Comparison of ENCODE assay signal across 21 cellular contexts in the genomic region with DNA sequence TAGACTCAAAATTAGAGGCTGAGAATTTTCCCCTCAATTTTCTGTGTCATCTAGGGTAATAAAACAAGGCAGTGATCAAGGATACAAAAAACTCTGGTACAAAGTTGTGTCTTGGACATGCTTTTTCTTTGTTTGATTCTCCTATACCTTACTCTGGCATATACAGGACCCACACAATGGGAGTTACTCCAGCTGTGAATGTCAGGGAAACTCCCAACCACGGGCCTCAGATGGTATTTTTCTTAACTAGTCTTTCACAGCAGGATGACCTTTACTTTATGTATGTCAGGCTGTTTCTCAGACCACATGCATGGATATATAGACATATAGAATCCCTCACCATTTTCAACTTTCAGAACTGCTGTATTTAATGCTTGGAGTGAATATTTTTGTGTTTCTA. TPM values are rescaled to one million over a fixed set of nuclear protein-coding genes. Genes with fewer than 3 reads are reported as not detected.
A peak's percentile ranks its signal among the peaks of the same experiment; 100 is the strongest.
DNase-seq lines count a peak whose midpoint lies in the region; ATAC-seq, FAIRE-seq and TF ChIP-seq lines count a peak whose summit lies in the region.
"Had no signal": no experiment of that assay in that cellular context is flagged by ENCODE, and none has a peak within 500 bp of the region (broad histone marks: within the 10 kb centered on the region; RNA-seq: fewer than 3 reads in every experiment).

No MANE protein-coding gene starts in this region.

- H2AFZ ChIP-seq in GM12878 (ENCODE audit: control insufficient read depth, low read depth, low read length): no peak overlapping the region
- H2AFZ ChIP-seq: GM23248 had no signal

- no peak overlapping the region for H3K4me2 ChIP-seq in GM12878 (ENCODE audit: control insufficient read depth, insufficient read depth)
- H3K4me2 ChIP-seq: BLaER1 had no signal

- no peaks in the 10 kb centered on the region for H4K20me1 ChIP-seq in GM12878 (ENCODE audit: control insufficient read depth, insufficient read depth)
- H4K20me1 ChIP-seq: BLaER1 had no signal

- peak; percentile 43 for ATAC-seq in stimulated activated naive CD8-positive, alpha-beta T cell treated with anti-CD3 and anti-CD28 coated beads, Interleukin-15, Interleukin-2, amounts not matched to agents 100 U/mL and 50 U/mL, for 24 hours
- no peak for ATAC-seq in stimulated activated naive CD8-positive, alpha-beta T cell treated with anti-CD3 and anti-CD28 coated beads, Interleukin-15, amount 100 ng/mL, for 72 hours
- ATAC-seq in HG03378 (IDR thresholded peaks at IDR 0.05; ENCODE audit: unreplicated experiment) (peak; percentile 55), GM12878 (peak; percentile 56), HG03025 (IDR thresholded peaks at IDR 0.05; ENCODE audit: low FRiP score, unreplicated experiment) (no peak)

- RAD21 ChIA-PET in GM12878 (lab: Charles Lee; ENCODE audit: unreplicated experiment): interaction anchor here (0.7 to 3.6 kb wide), 3 partner anchors 94 to 130 kb away, joined by 4 to 16 read pairs (median 5); no protein-coding TSS in a partner anchor

- 42% methylated on average over 1 of the region's 1 CpG for WGBS in GM12878 (ENCODE audit: insufficient coverage, insufficient replicate concordance, low lambda C conversion rate, missing lambda C conversion rate)
- 57 to 58% methylated on average over 1 of the region's 1 CpG for WGBS in tibial nerve, 2 donors

- H3K27ac ChIP-seq in GM12878 (ENCODE audit: control insufficient read depth, insufficient read depth): no peak overlapping the region
- no peak overlapping the region for H3K27ac ChIP-seq in tibial nerve
- H3K27ac ChIP-seq: BLaER1, GM23248, HL-60 had no signal

- H3K4me3 ChIP-seq in GM12878 (no peak overlapping the region), tibial nerve (no peak overlapping the region)
- H3K4me3 ChIP-seq: BLaER1, GM23248, HAP-1 had no signal

- H3K36me3 ChIP-seq in GM12878 (ENCODE audit: control insufficient read depth in 2 of 2, insufficient read depth in 2 of 2, low read length in 1 of 2): no peaks in the 10 kb centered on the region
- peaks cover 0 to 4% (median 0%) of the 10 kb centered on the region in 3 donors for H3K36me3 ChIP-seq in tibial nerve
- H3K36me3 ChIP-seq: BLaER1, HAP-1 had no signal

- H3K4me1 Mint-ChIP-seq in stimulated activated naive CD8-positive, alpha-beta T cell treated with anti-CD3 and anti-CD28 coated beads, Interleukin-15, amount 100 ng/mL, for 72 hours: no peaks in the 10 kb centered on the region
- H3K4me1 Mint-ChIP-seq: CD14-positive monocyte; CD4-positive, alpha-beta memory T cell had no signal

- H3K9me3 ChIP-seq in GM12878 (replicated peaks; ENCODE audit: control insufficient read depth, insufficient read depth, low read length) (no peaks in the 10 kb centered on the region), tibial nerve (no peaks in the 10 kb centered on the region)
- H3K9me3 ChIP-seq: BLaER1, HAP-1 had no signal

- intact Hi-C loops in GM12878 (cut with micrococcal nuclease; ENCODE audit: unreplicated experiment) (loop anchor here (5.0 kb wide), 1 partner anchor 130 kb away; no protein-coding TSS in a partner anchor), cardiac septum (cut with DNase I) (loop anchor here (10.0 kb wide), 1 partner anchor 223 kb away; no protein-coding TSS in a partner anchor)

- POLR2A ChIA-PET in GM12878 (lab: Charles Lee): interaction anchor here (0.5 kb wide), 1 partner anchor 789 kb away, joined by 3 read pairs; no protein-coding TSS in a partner anchor

- no peak overlapping the region for H3K9ac ChIP-seq in GM12878 (ENCODE audit: control insufficient read depth, insufficient read depth, low read length)
- H3K9ac ChIP-seq: BLaER1, GM23248 had no signal

- no peaks in the 10 kb centered on the region for H3K9me3 Mint-ChIP-seq in stimulated activated naive CD8-positive, alpha-beta T cell treated with anti-CD3 and anti-CD28 coated beads, Interleukin-15, amount 100 ng/mL, for 72 hours
- H3K9me3 Mint-ChIP-seq: CD14-positive monocyte had no signal

- FAIRE-seq in GM12878 (lab: Jason Lieb, UNC): no peak
- FAIRE-seq: GM12891 had no signal

- TF ChIP-seq CTCF in GM12878 (IDR thresholded peaks at IDR 0.05 in 2 of 3, conservative IDR thresholded peaks at IDR 0.05 in 1 of 3; ENCODE audit: control insufficient read depth in 2 of 3, extremely low read depth in 1 of 3, insufficient read depth in 1 of 3, low read depth in 3 of 3, low read length in 3 of 3) (no peak), tibial nerve (IDR thresholded peaks at IDR 0.05) (no peak)

- no peak overlapping the region for H3K27ac Mint-ChIP-seq in stimulated activated naive CD8-positive, alpha-beta T cell treated with anti-CD3 and anti-CD28 coated beads, Interleukin-15, amount 100 ng/mL, for 72 hours
- H3K27ac Mint-ChIP-seq: CD14-positive monocyte had no signal

- CTCF ChIA-PET in GM12878 (lab: Yijun Ruan, JAX): interaction anchor here (0.6 to 6.0 kb wide), 30 partner anchors 9 to 230 kb away, joined by 3 to 52 read pairs (median 3); no protein-coding TSS in a partner anchor

- no TSS peak for BruUV-seq in GM12878 (replicated peaks; lab: Mats Ljungman, UMichigan)

- TF ChIP-seq EP300 in GM12878 (IDR thresholded peaks at IDR 0.05; ENCODE audit: borderline replicate concordance in 1 of 2, control insufficient read depth in 1 of 2, low read depth in 2 of 2, low read length in 2 of 2): no peak
- TF ChIP-seq EP300 in tibial nerve (IDR thresholded peaks at IDR 0.05): no peak

- TF ChIP-seq POLR2A in GM12878 (IDR thresholded peaks at IDR 0.05; ENCODE audit: low read depth, low read length) (no peak), tibial nerve (IDR thresholded peaks at IDR 0.05) (no peak)

- SMC1A ChIA-PET in GM12878 (lab: Charles Lee; ENCODE audit: uncharacterized antibody, unreplicated experiment): interaction anchor here (0.7 to 3.3 kb wide), 10 partner anchors 9 to 231 kb away, joined by 3 to 24 read pairs (median 4); no protein-coding TSS in a partner anchor

- TF ChIP-seq RAD21 in GM12878 (IDR thresholded peaks at IDR 0.05; ENCODE audit: insufficient read depth, low read depth, low read length): no peak

- no peak overlapping the region for H3K4me3 Mint-ChIP-seq in stimulated activated naive CD8-positive, alpha-beta T cell treated with anti-CD3 and anti-CD28 coated beads, Interleukin-15, amount 100 ng/mL, for 72 hours
- H3K4me3 Mint-ChIP-seq: CD14-positive monocyte; CD4-positive, alpha-beta memory T cell had no signal

- no peaks in the 10 kb centered on the region for H3K79me2 ChIP-seq in GM12878 (ENCODE audit: control insufficient read depth, insufficient read depth, low read length)

- in situ Hi-C loops in GM12878 (cut with MboI): no loop called here

- H3K27me3 ChIP-seq in GM12878 (replicated peaks in 1 of 2; ENCODE audit: control insufficient read depth in 2 of 2, insufficient read depth in 2 of 2, low read length in 1 of 2) (no peaks in the 10 kb centered on the region), tibial nerve (no peaks in the 10 kb centered on the region)
- H3K27me3 ChIP-seq: BLaER1 had no signal

- DNase-seq in stimulated activated naive CD8-positive, alpha-beta T cell treated with anti-CD3 and anti-CD28 coated beads, Interleukin-15, Interleukin-2, amounts not matched to agents 100 U/mL and 50 U/mL, for 24 hours: no peak
- DNase-seq in stimulated activated naive CD8-positive, alpha-beta T cell treated with anti-CD3 and anti-CD28 coated beads, Interleukin-15, amount 100 ng/mL, for 72 hours: no peak
- no peak for DNase-seq in GM12878 (ENCODE audit: low read depth, low spot score)
- no peak for DNase-seq in cardiac septum (ENCODE audit: low spot score)
- no peak for DNase-seq in tibial nerve (ENCODE audit: low spot score in 2 of 2)
- DNase-seq: 8988T; CD4-positive, alpha-beta memory T cell; DMS79 treated with DMSO at 0.1 percent for 48 hours; GF-D8; GM23248 had no signal

- peaks cover 7% of the 10 kb centered on the region for H3K27me3 Mint-ChIP-seq in stimulated activated naive CD8-positive, alpha-beta T cell treated with anti-CD3 and anti-CD28 coated beads, Interleukin-15, amount 100 ng/mL, for 72 hours
- H3K27me3 Mint-ChIP-seq: CD4-positive, alpha-beta memory T cell had no signal

- no peaks in the 10 kb centered on the region for H3K4me1 ChIP-seq in GM12878 (ENCODE audit: control insufficient read depth, insufficient read depth, low read length)
- H3K4me1 ChIP-seq in tibial nerve: no peaks in the 10 kb centered on the region
- H3K4me1 ChIP-seq: BLaER1 had no signal

TF ChIP-seq in GM12878, 131 proteins besides CTCF, POLR2A, EP300 and RAD21 (continues in another document):
- TF ChIP-seq CHD1 (IDR thresholded peaks at IDR 0.05; ENCODE audit: low read depth, low read length) (no peak), RAD51 (IDR thresholded peaks at IDR 0.05) (no peak), CBX5 (IDR thresholded peaks at IDR 0.05; ENCODE audit: low read depth) (no peak), DPF2 (IDR thresholded peaks at IDR 0.05) (no peak), ZNF24 (IDR thresholded peaks at IDR 0.05) (no peak), RFX5 (IDR thresholded peaks at IDR 0.05; ENCODE audit: low read depth, low read length) (no peak)
- TF ChIP-seq, protein P1, sequence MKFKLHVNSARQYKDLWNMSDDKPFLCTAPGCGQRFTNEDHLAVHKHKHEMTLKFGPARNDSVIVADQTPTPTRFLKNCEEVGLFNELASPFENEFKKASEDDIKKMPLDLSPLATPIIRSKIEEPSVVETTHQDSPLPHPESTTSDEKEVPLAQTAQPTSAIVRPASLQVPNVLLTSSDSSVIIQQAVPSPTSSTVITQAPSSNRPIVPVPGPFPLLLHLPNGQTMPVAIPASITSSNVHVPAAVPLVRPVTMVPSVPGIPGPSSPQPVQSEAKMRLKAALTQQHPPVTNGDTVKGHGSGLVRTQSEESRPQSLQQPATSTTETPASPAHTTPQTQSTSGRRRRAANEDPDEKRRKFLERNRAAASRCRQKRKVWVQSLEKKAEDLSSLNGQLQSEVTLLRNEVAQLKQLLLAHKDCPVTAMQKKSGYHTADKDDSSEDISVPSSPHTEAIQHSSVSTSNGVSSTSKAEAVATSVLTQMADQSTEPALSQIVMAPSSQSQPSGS (IDR thresholded peaks at IDR 0.05; ENCODE audit: low read length): no peak

RNA-seq across cellular contexts. Expression of a gene that starts 41.3 kb away (rescaled TPM):
- not detected in 2 replicates for total RNA-seq in GM12878 (2013; cell fraction: nucleolus; rRNA removed)
- total RNA-seq in GM12878 (2014; rRNA removed) (not detected in 2 replicates), GM12878 (2014; rRNA removed; fragmentation: Illumina TruSeq; extraction: Trizol) (not detected in 2 replicates), GM12878 (2021) (not detected in 2 replicates), cardiac septum (not detected), tibial nerve (not detected)
- polyA plus RNA-seq in GM12878 (2011; ENCODE audit: low read depth): not detected
- polyA plus RNA-seq in GM12878 (2011; rRNA removed) (not detected in 2 replicates), GM12878 (2014; fragmentation: Illumina TruSeq; extraction: Trizol) (not detected in 2 replicates), GM12878 (2014; fragmentation: Nextera tagmentation; extraction: Ambion mirVana) (not detected), GM12878 (2014; rRNA removed) (not detected in 2 replicates), GM12878 (2016; fragmentation: Nextera tagmentation; extraction: Ambion mirVana) (not detected)
- polyA plus RNA-seq in GM12878 (2011; cell fraction: cytosol; rRNA removed): not detected in 2 replicates
- polyA plus RNA-seq in GM12878 (2011; cell fraction: nucleus; rRNA removed): not detected in 2 replicates
- not detected in 2 replicates for polyA plus RNA-seq in GM12878 (2012)
- polyA minus RNA-seq in GM12878 (2011; rRNA and poly(A)+ RNA removed): not detected in 2 replicates
- not detected in 2 replicates for polyA minus RNA-seq in GM12878 (2011; cell fraction: cytosol; rRNA and poly(A)+ RNA removed)
- polyA minus RNA-seq in GM12878 (2011; cell fraction: nucleus; rRNA and poly(A)+ RNA removed): not detected in 2 replicates
- total RNA-seq: A673; CD4-positive, alpha-beta memory T cell; GM23248; H4; HT1080 had no signal
- polyA plus RNA-seq: AG04450; CD14-positive monocyte; CD4-positive, alpha-beta memory T cell; GM23248 had no signal

Comparison
In these comparisons a context has a peak if more than half of its experiments do, and no peak if none do; other contexts are left out.
1. ATAC-seq: peak in stimulated activated naive CD8-positive, alpha-beta T cell treated with anti-CD3 and anti-CD28 coated beads, Interleukin-15, Interleukin-2, amounts not matched to agents 100 U/mL and 50 U/mL, for 24 hours (single experiment), HG03378 (single experiment) and GM12878 (single experiment); none in stimulated activated naive CD8-positive, alpha-beta T cell treated with anti-CD3 and anti-CD28 coated beads, Interleukin-15, amount 100 ng/mL, for 72 hours (single experiment) and HG03025 (single experiment).